Comparison of ENCODE assay signal across 13 cellular contexts in genomic region chr12:105993766-105994165, GRCh38.
"Had no signal": no experiment of that assay in that cellular context is flagged by ENCODE, and none has a peak within 500 bp of the region (broad histone marks: within the 10 kb centered on the region; RNA-seq: fewer than 3 reads in every experiment).

No MANE protein-coding gene starts in this region.

- DNase-seq: activated effector memory CD4-positive, alpha-beta T cell treated with Interleukin-2 at 50 U/mL for 16 hours; activated T-cell treated with anti-CD3 and anti-CD28 coated beads, Interleukin-2, amount 50 U/mL, for 1 hour; amniotic stem cell; dermis blood vessel endothelial cell; erythroblast; lower lobe of right lung; naive thymus-derived CD8-positive, alpha-beta T cell; stimulated activated CD4-positive, alpha-beta T cell treated with anti-CD3 and anti-CD28 coated beads, Interleukin-4, amount 100 ng/mL, for 1 hour; stimulated activated naive CD8-positive, alpha-beta T cell treated with anti-CD3 and anti-CD28 coated beads, Interleukin-15, amount 100 ng/mL, for 72 hours; uterus had no signal

- H3K9me3 ChIP-seq: lower lobe of right lung, thoracic aorta, uterus had no signal

- ATAC-seq: activated naive CD4-positive, alpha-beta T cell treated with anti-CD3 and anti-CD28 coated beads, Interleukin-2, amount 50 U/mL, for 72 hours; naive thymus-derived CD8-positive, alpha-beta T cell; stimulated activated naive CD8-positive, alpha-beta T cell treated with anti-CD3 and anti-CD28 coated beads, Interleukin-15, amount 100 ng/mL, for 72 hours had no signal

- H3K27me3 ChIP-seq: brain microvascular endothelial cell, uterus had no signal

- H3K27ac ChIP-seq: brain microvascular endothelial cell, lower lobe of right lung, thoracic aorta, uterus had no signal

- H3K36me3 ChIP-seq: brain microvascular endothelial cell, lower lobe of right lung, thoracic aorta, uterus had no signal

- H3K4me3 ChIP-seq: lower lobe of right lung, thoracic aorta, uterus had no signal

- H3K4me1 ChIP-seq: lower lobe of right lung, uterus had no signal
